Comparison of ENCODE assay signal across 1 cellular context in genomic region chr12:56192582-56192981, GRCh38.
TF ChIP-seq lines count a peak whose summit lies in the region.

No MANE protein-coding gene starts in this region.

TF ChIP-seq in SK-N-SH, 30 proteins besides CTCF, POLR2A, EP300 and RAD21:
- TF ChIP-seq PBX3 (IDR thresholded peaks at IDR 0.05) (no peak), POLR2AphosphoS5 (IDR thresholded peaks at IDR 0.05; ENCODE audit: low read depth, low read length) (no peak), TAF1 (IDR thresholded peaks at IDR 0.05; ENCODE audit: borderline replicate concordance, low read depth, low read length) (no peak), FOXJ3 (CRISPR knock-in tag; IDR thresholded peaks at IDR 0.05) (no peak), FOXM1 (IDR thresholded peaks at IDR 0.05; ENCODE audit: low read depth) (no peak)
TF ChIP-seq in SK-N-SH: peak in this region for 0.
